8 cellular contexts compared by ENCODE assay signal in the genomic region with DNA sequence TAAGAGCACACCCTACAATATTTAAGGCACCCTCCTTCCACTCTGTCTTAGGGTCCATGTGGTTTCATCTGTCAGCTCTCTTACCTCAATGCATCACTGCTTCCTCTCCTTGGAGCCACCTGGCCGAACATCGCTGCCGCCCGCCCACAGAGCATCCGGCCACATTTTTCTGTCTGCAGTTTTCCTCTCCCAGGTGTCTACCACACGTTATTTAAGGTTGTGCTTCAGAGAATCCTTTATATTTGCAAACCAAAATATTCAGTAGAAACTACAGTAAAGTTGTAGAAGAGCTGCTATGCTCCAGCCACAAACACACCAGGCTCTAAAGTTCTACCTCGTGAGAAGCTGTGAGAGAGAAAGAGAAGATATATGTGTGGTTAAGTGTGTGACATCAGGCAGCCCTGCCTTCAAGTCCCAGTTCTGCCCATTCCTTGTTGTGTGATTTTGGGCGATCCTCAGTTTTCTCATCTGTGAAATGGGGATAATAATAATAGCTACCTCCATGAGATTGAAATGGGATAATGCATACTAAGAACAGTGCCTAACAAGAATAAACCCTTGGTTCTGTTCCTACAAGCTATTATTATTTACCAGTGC. TPM values are rescaled to one million over a fixed set of nuclear protein-coding genes. Genes with fewer than 3 reads are reported as not detected.
DNase-seq lines count a peak whose midpoint lies in the region; ATAC-seq and TF ChIP-seq lines count a peak whose summit lies in the region.

No MANE protein-coding gene starts in this region.

- H3K27ac ChIP-seq in tibial artery = no peak overlapping the region
- H3K27ac ChIP-seq in testis = no peak overlapping the region
- H3K27ac ChIP-seq in suprapubic skin = no peak overlapping the region

- H3K27me3 ChIP-seq in tibial artery (no peaks in the 10 kb centered on the region), testis (no peaks in the 10 kb centered on the region), suprapubic skin (no peaks in the 10 kb centered on the region)

- peak overlapping the region; percentile 97 for H3K27ac Mint-ChIP-seq in activated T-cell treated with anti-CD3 and anti-CD28 coated beads, Interleukin-2, amount 50 U/mL, for 24 hours

- H3K36me3 Mint-ChIP-seq in activated T-cell treated with anti-CD3 and anti-CD28 coated beads, Interleukin-2, amount 50 U/mL, for 24 hours (ENCODE audit: low read depth) = peaks cover 2% of the 10 kb centered on the region

- peak; percentile 67 for ATAC-seq in GM19467 (IDR thresholded peaks at IDR 0.05; ENCODE audit: unreplicated experiment)
- ATAC-seq in HG03520 (IDR thresholded peaks at IDR 0.05; ENCODE audit: unreplicated experiment) = peak; percentile 60

- TF ChIP-seq POLR2A in testis (IDR thresholded peaks at IDR 0.05) = no peak
- no peak for TF ChIP-seq POLR2A in suprapubic skin (IDR thresholded peaks at IDR 0.05)

- H3K27me3 Mint-ChIP-seq in activated T-cell treated with anti-CD3 and anti-CD28 coated beads, Interleukin-2, amount 50 U/mL, for 24 hours = no peaks in the 10 kb centered on the region

- H3K9me3 ChIP-seq in tibial artery (no peaks in the 10 kb centered on the region), testis (no peaks in the 10 kb centered on the region), suprapubic skin (no peaks in the 10 kb centered on the region)

- no peak overlapping the region for H3K4me3 ChIP-seq in tibial artery
- H3K4me3 ChIP-seq in testis = no peak overlapping the region
- no peak overlapping the region for H3K4me3 ChIP-seq in suprapubic skin

- peak overlapping the region; percentile 78 for H3K4me3 Mint-ChIP-seq in activated T-cell treated with anti-CD3 and anti-CD28 coated beads, Interleukin-2, amount 50 U/mL, for 24 hours

- TF ChIP-seq EP300 in suprapubic skin (IDR thresholded peaks at IDR 0.05) = no peak

- TF ChIP-seq CTCF in tibial artery (IDR thresholded peaks at IDR 0.05) (no peak), testis (IDR thresholded peaks at IDR 0.05) (no peak), suprapubic skin (IDR thresholded peaks at IDR 0.05) (no peak)

- H3K4me1 ChIP-seq in tibial artery (peaks cover 0 to 5% (median 0%) of the 10 kb centered on the region in 4 donors), testis (no peaks in the 10 kb centered on the region), suprapubic skin (peaks cover 8% of the 10 kb centered on the region)

- H3K36me3 ChIP-seq in tibial artery (no peaks in the 10 kb centered on the region), testis (ENCODE audit: low read depth, missing control alignments) (no peaks in the 10 kb centered on the region), suprapubic skin (no peaks in the 10 kb centered on the region)

- 88 to 89% methylated on average over 8 of the region's 8 CpGs for WGBS in testis, 2 donors
- WGBS in suprapubic skin = 76% methylated on average over 8 of the region's 8 CpGs

- intact Hi-C loops in tibial artery (cut with DNase I; ENCODE audit: low total_unique reads) = no loop called here
- intact Hi-C loops in testis (cut with DNase I; ENCODE audit: low total_unique reads) = no loop called here

- peak; percentile 82 for DNase-seq in activated T-cell treated with anti-CD3 and anti-CD28 coated beads, Interleukin-2, amount 50 U/mL, for 24 hours
- peak; percentile 58 to 87 for DNase-seq in stimulated activated CD4-positive, alpha-beta T cell treated with anti-CD3 and anti-CD28 coated beads, Interleukin-4, amount 100 ng/mL, for 4 hours
- DNase-seq in tibial artery (no peak), NCI-H2227 (lab: John Stamatoyannopoulos, UW; ENCODE audit: unreplicated experiment) (no peak), testis (no peak), suprapubic skin (ENCODE audit: low spot score in 2 of 2) (no peak)

- no peaks in the 10 kb centered on the region for H3K9me3 Mint-ChIP-seq in activated T-cell treated with anti-CD3 and anti-CD28 coated beads, Interleukin-2, amount 50 U/mL, for 24 hours

- H3K4me1 Mint-ChIP-seq in activated T-cell treated with anti-CD3 and anti-CD28 coated beads, Interleukin-2, amount 50 U/mL, for 24 hours (ENCODE audit: low read depth) = peaks cover 82% of the 10 kb centered on the region

RNA-seq across cellular contexts. Expression of a gene that starts 4.9 kb away (rescaled TPM):
- total RNA-seq in testis (10 to 100 TPM; 10.4 to 10.6 TPM), suprapubic skin (10 to 100 TPM; 23.2 to 47.2 (median 37.6) TPM)
- 18.1 TPM for polyA plus RNA-seq in testis (ENCODE audit: insufficient read depth, low read depth, low replicate concordance)

Comparison
In these comparisons a context has a peak if more than half of its experiments do, and no peak if none do; other contexts are left out.
1. DNase-seq: peak in activated T-cell treated with anti-CD3 and anti-CD28 coated beads, Interleukin-2, amount 50 U/mL, for 24 hours (single experiment) and stimulated activated CD4-positive, alpha-beta T cell treated with anti-CD3 and anti-CD28 coated beads, Interleukin-4, amount 100 ng/mL, for 4 hours (2 of 2); none in tibial artery (0 of 2), NCI-H2227 (single experiment), testis (single experiment) and suprapubic skin (0 of 2).